In genomic region chr1:110436635-110437034, GRCh38 we compare ENCODE assay signal across 25 cellular contexts. TPM values are rescaled to one million over a fixed set of nuclear protein-coding genes. Genes with fewer than 3 reads are reported as not detected.
A peak's percentile ranks its signal among the peaks of the same experiment; 100 is the strongest.
DNase-seq lines count a peak whose midpoint lies in the region; ATAC-seq, FAIRE-seq and TF ChIP-seq lines count a peak whose summit lies in the region.
"Had no signal": no experiment of that assay in that cellular context is flagged by ENCODE, and none has a peak within 500 bp of the region (broad histone marks: within the 10 kb centered on the region; RNA-seq: fewer than 3 reads in every experiment).

No MANE protein-coding gene starts in this region.

- H4K20me1 ChIP-seq in GM23338 (replicated peaks; ENCODE audit: insufficient read depth) = no peaks in the 10 kb centered on the region

- no peak overlapping the region for H3K4me3 Mint-ChIP-seq in GM23338
- H3K4me3 Mint-ChIP-seq: activated naive CD8-positive, alpha-beta T cell treated with anti-CD3 and anti-CD28 coated beads for 36 hours; CD8-positive, alpha-beta memory T cell had no signal

- H3K4me1 Mint-ChIP-seq in GM23338 = peaks cover 16% of the 10 kb centered on the region
- H3K4me1 Mint-ChIP-seq: activated naive CD8-positive, alpha-beta T cell treated with anti-CD3 and anti-CD28 coated beads for 36 hours; CD8-positive, alpha-beta memory T cell had no signal

- H3K36me3 ChIP-seq in GM23338 (ENCODE audit: insufficient read depth) (no peaks in the 10 kb centered on the region), kidney epithelial cell (ENCODE audit: control insufficient read depth, insufficient read depth, low read length) (no peaks in the 10 kb centered on the region)
- H3K36me3 ChIP-seq: upper lobe of left lung had no signal

- H3K36me3 Mint-ChIP-seq in GM23338 (ENCODE audit: low read depth) = no peaks in the 10 kb centered on the region
- H3K36me3 Mint-ChIP-seq: activated naive CD8-positive, alpha-beta T cell treated with anti-CD3 and anti-CD28 coated beads for 36 hours; CD8-positive, alpha-beta memory T cell had no signal

- H3F3A ChIP-seq in GM23338 (replicated peaks; ENCODE audit: low read depth) = no peaks in the 10 kb centered on the region

- H3K79me2 ChIP-seq in GM23338 (replicated peaks; ENCODE audit: insufficient read depth) = no peaks in the 10 kb centered on the region

- no peak for ATAC-seq in GM23338
- ATAC-seq: esophagus mucosa had no signal

- H3K27ac Mint-ChIP-seq in GM23338 = no peak overlapping the region
- H3K27ac Mint-ChIP-seq: activated naive CD8-positive, alpha-beta T cell treated with anti-CD3 and anti-CD28 coated beads for 36 hours had no signal

- TF ChIP-seq CTCF in GM23338 (conservative IDR thresholded peaks at IDR 0.05; ENCODE audit: low read depth in 2 of 2) (no peak), kidney epithelial cell (IDR thresholded peaks at IDR 0.05; ENCODE audit: insufficient read depth, low read length, poor library complexity, severe bottlenecking) (no peak)

- H3K4me1 ChIP-seq in GM23338 (ENCODE audit: insufficient read depth) = peaks cover 14% of the 10 kb centered on the region

- H2AFZ ChIP-seq in GM23338 = peak overlapping the region; percentile 54; the same call in 1 of the 2 replicates

- no peaks in the 10 kb centered on the region for H3K9me2 ChIP-seq in GM23338 (ENCODE audit: insufficient read depth)

- peak; percentile 4 for DNase-seq in A172 (ENCODE audit: low spot score)
- peak; percentile 23 for DNase-seq in GM23338 (ENCODE audit: low spot score)
- DNase-seq in amniotic epithelial cell (ENCODE audit: low read depth) = peak; percentile 75
- peak; percentile 9 for DNase-seq in kidney epithelial cell (ENCODE audit: low read depth)
- no peak for DNase-seq in activated gamma-delta T cell treated with Interleukin-2 at 50 U/mL for 16 hours
- no peak for DNase-seq in middle frontal gyrus (ENCODE audit: extremely low spot score, low spot score)
- DNase-seq in SK-N-DZ (ENCODE audit: low spot score) = no peak
- DNase-seq in urothelium cell line (ENCODE audit: low spot score) = no peak
- DNase-seq: ACHN; activated CD4-positive, alpha-beta T cell treated with anti-CD3 and anti-CD28 coated beads, Interleukin-2, amount 50 U/mL, for 4 hours; activated naive CD8-positive, alpha-beta T cell treated with anti-CD3 and anti-CD28 coated beads for 36 hours; activated T-cell treated with anti-CD3 and anti-CD28 coated beads, Interleukin-2, amount 50 U/mL, for 1 hour; CD8-positive, alpha-beta memory T cell; dorsolateral prefrontal cortex; GOT3; KBM-7; NCI-H1092 treated with DMSO at 0.1 percent for 48 hours; stimulated activated naive CD4-positive, alpha-beta T cell treated with Interleukin-2 at 50 U/mL for 16 hours; SW 1271; upper lobe of left lung had no signal

- H3K27me3 Mint-ChIP-seq in GM23338 (ENCODE audit: insufficient read depth, low read depth, poor library complexity) = peaks cover 10% of the 10 kb centered on the region

- H3K27ac ChIP-seq in GM23338 (ENCODE audit: low read depth) = no peak overlapping the region
- H3K27ac ChIP-seq: dorsolateral prefrontal cortex, HL-60, upper lobe of left lung had no signal

- no peak overlapping the region for H3K4me3 ChIP-seq in GM23338
- no peak overlapping the region for H3K4me3 ChIP-seq in kidney epithelial cell (ENCODE audit: low read depth, low read length)
- H3K4me3 ChIP-seq: dorsolateral prefrontal cortex, upper lobe of left lung had no signal

- H3K9me3 Mint-ChIP-seq in GM23338 = no peaks in the 10 kb centered on the region
- H3K9me3 Mint-ChIP-seq: activated naive CD8-positive, alpha-beta T cell treated with anti-CD3 and anti-CD28 coated beads for 36 hours; CD8-positive, alpha-beta memory T cell had no signal

- no peaks in the 10 kb centered on the region for H3K27me3 ChIP-seq in GM23338 (ENCODE audit: insufficient read depth)
- H3K27me3 ChIP-seq in kidney epithelial cell (ENCODE audit: control insufficient read depth, insufficient read depth, low read length) = peaks cover 4% of the 10 kb centered on the region
- H3K27me3 ChIP-seq: upper lobe of left lung had no signal

- no peak overlapping the region for H3K4me2 ChIP-seq in GM23338

- no peak for FAIRE-seq in urothelium cell line (lab: Jason Lieb, UNC)
- FAIRE-seq: bronchial epithelial cell, GM12891 had no signal

TF ChIP-seq in GM23338, 12 proteins besides CTCF, POLR2A, EP300 and RAD21 (continues in another document):
- TF ChIP-seq ZNF331 (CRISPR knock-in tag; IDR thresholded peaks at IDR 0.05; ENCODE audit: low read depth) = no peak
- TF ChIP-seq REST (IDR thresholded peaks at IDR 0.05; ENCODE audit: unreplicated experiment) = no peak
- TF ChIP-seq EZH2phosphoT487 (IDR thresholded peaks at IDR 0.05; ENCODE audit: unreplicated experiment) = no peak
- no peak for TF ChIP-seq ETS1 (IDR thresholded peaks at IDR 0.05)
- no peak for TF ChIP-seq POLR2AphosphoS5 (IDR thresholded peaks at IDR 0.05; ENCODE audit: low read depth)

RNA-seq across cellular contexts. Expression of gene PROK1, which starts 14.3 kb away (rescaled TPM):
- not detected in 2 replicates for total RNA-seq in A172 (2014; rRNA removed; shearing (Covaris generic))
- total RNA-seq in GM23338 (2014; rRNA removed; shearing (Covaris generic)) = not detected in 2 replicates
- not detected in 2 replicates for polyA plus RNA-seq in GM23338 (2016; fragmentation: Nextera tagmentation; extraction: Ambion mirVana)
- not detected in 2 replicates for total RNA-seq in kidney epithelial cell
- polyA plus RNA-seq in SK-N-DZ (2014; cell fraction: cytosol; rRNA removed) = not detected in 2 replicates
- polyA plus RNA-seq in SK-N-DZ (2014; cell fraction: nucleus; rRNA removed) = not detected in 2 replicates
- total RNA-seq: activated naive CD8-positive, alpha-beta T cell treated with anti-CD3 and anti-CD28 coated beads for 36 hours; bronchial epithelial cell; CD8-positive, alpha-beta memory T cell; G401 had no signal
- polyA plus RNA-seq: CD8-positive, alpha-beta memory T cell had no signal

RNA-seq across cellular contexts. Expression of gene LAMTOR5, which starts 29.1 kb away (rescaled TPM):
- total RNA-seq in A172 (2014; rRNA removed; shearing (Covaris generic)) = 158 and 166 TPM in 2 replicates
- total RNA-seq in GM23338 (2014; rRNA removed; shearing (Covaris generic)) = 41.0 and 52.6 TPM in 2 replicates
- polyA plus RNA-seq in GM23338 (2016; fragmentation: Nextera tagmentation; extraction: Ambion mirVana) = 246 and 263 TPM in 2 replicates
- total RNA-seq in kidney epithelial cell = 129 and 198 TPM in 2 replicates
- polyA plus RNA-seq in SK-N-DZ (2014; cell fraction: cytosol; rRNA removed) = 86.5 and 128 TPM in 2 replicates
- 54.0 and 97.7 TPM in 2 replicates for polyA plus RNA-seq in SK-N-DZ (2014; cell fraction: nucleus; rRNA removed)

RNA-seq across cellular contexts. Expression of gene SLC16A4, which starts 45.8 kb away (rescaled TPM):
- total RNA-seq in A172 (2014; rRNA removed; shearing (Covaris generic)) = 31.0 and 35.0 TPM in 2 replicates
- total RNA-seq in GM23338 (2014; rRNA removed; shearing (Covaris generic)) = 0.50 and 0.94 TPM in 2 replicates
- polyA plus RNA-seq in GM23338 (2016; fragmentation: Nextera tagmentation; extraction: Ambion mirVana) = 1.5 and 1.6 TPM in 2 replicates
- 15.4 and 25.4 TPM in 2 replicates for total RNA-seq in kidney epithelial cell
- 0.09 and 0.23 TPM in 2 replicates for polyA plus RNA-seq in SK-N-DZ (2014; cell fraction: cytosol; rRNA removed)
- 0.33 and 0.59 TPM in 2 replicates for polyA plus RNA-seq in SK-N-DZ (2014; cell fraction: nucleus; rRNA removed)

Comparison
In these comparisons a context has a peak if more than half of its experiments do, and no peak if none do; other contexts are left out.
1. DNase-seq: peak in A172 (single experiment), GM23338 (single experiment), amniotic epithelial cell (single experiment) and kidney epithelial cell (single experiment); none in activated gamma-delta T cell treated with Interleukin-2 at 50 U/mL for 16 hours (single experiment), middle frontal gyrus (single experiment), SK-N-DZ (single experiment) and urothelium cell line (single experiment).